Comparison of ENCODE assay signal across 8 cellular contexts in genomic region chr16:68289621-68290329, GRCh38. TPM values are rescaled to one million over a fixed set of nuclear protein-coding genes. Genes with fewer than 3 reads are reported as not detected.
DNase-seq lines count a peak whose midpoint lies in the region; ATAC-seq lines count a peak whose summit lies in the region.

No MANE protein-coding gene starts in this region.

- no peaks in the 10 kb centered on the region for H3K27me3 ChIP-seq in mesenchymal stem cell (ENCODE audit: control insufficient read depth in 1 of 2, insufficient read depth in 1 of 2, low read length in 2 of 2)

- no peak overlapping the region for H3K4ac ChIP-seq in mesenchymal stem cell (ENCODE audit: low read depth in 1 of 2, low read length in 2 of 2)

- POLR2A ChIA-PET in activated CD8-positive, alpha-beta T cell treated with anti-CD3 and anti-CD28 coated beads, Interleukin-2, amount 10 ng/mL, durations not matched to agents 7 days and 5 days (lab: Charles Lee): interaction anchor here (0.6 to 2.6 kb wide), 10 partner anchors 10 to 205 kb away, joined by 3 to 13 read pairs (median 5); partner anchors contain the start of genes NFATC3, PRMT7, SLC7A6 and SLC7A6OS

- peaks cover 76% of the 10 kb centered on the region for H3K36me3 Mint-ChIP-seq in activated CD8-positive, alpha-beta T cell treated with anti-CD3 and anti-CD28 coated beads, Interleukin-2, amount 10 ng/mL, durations not matched to agents 7 days and 5 days (ENCODE audit: low read depth)
- peaks cover 40% of the 10 kb centered on the region for H3K36me3 Mint-ChIP-seq in memory B cell

- no peak overlapping the region for H2BK15ac ChIP-seq in mesenchymal stem cell (ENCODE audit: low read depth, poor library complexity, severe bottlenecking)

- no peak overlapping the region for H2AK5ac ChIP-seq in mesenchymal stem cell (ENCODE audit: low read length, severe bottlenecking)

- DNase-seq in A172 (ENCODE audit: low spot score): peak; percentile 58
- peak; percentile 74 for DNase-seq in activated CD8-positive, alpha-beta T cell treated with anti-CD3 and anti-CD28 coated beads, Interleukin-2, amount 10 ng/mL, durations not matched to agents 7 days and 5 days
- DNase-seq in memory B cell (ENCODE audit: low spot score in 2 of 2): peak; percentile 67 to 72
- DNase-seq in hypothalamus (lab: John Stamatoyannopoulos, UW): no peak
- no peak for DNase-seq in NCI-H187 treated with DMSO at 0.1 percent for 48 hours (lab: John Stamatoyannopoulos, UW)
- DNase-seq in mesenchymal stem cell: no peak

- 86% methylated on average over 3 of the region's 4 CpGs for WGBS in mesenchymal stem cell

- H3K27ac ChIP-seq in mesenchymal stem cell (ENCODE audit: low read length, poor library complexity, severe bottlenecking): no peak overlapping the region

- no peak overlapping the region for H4K91ac ChIP-seq in mesenchymal stem cell (ENCODE audit: low read length)

- no peak overlapping the region for H3K14ac ChIP-seq in mesenchymal stem cell (ENCODE audit: low read length in 2 of 2)

- no peak overlapping the region for H3K23ac ChIP-seq in mesenchymal stem cell (ENCODE audit: low read length in 2 of 2)

- no peaks in the 10 kb centered on the region for H3K9me3 ChIP-seq in mesenchymal stem cell (ENCODE audit: control insufficient read depth, low read length)

- peak overlapping the region; percentile 84 for H3K27ac Mint-ChIP-seq in activated CD8-positive, alpha-beta T cell treated with anti-CD3 and anti-CD28 coated beads, Interleukin-2, amount 10 ng/mL, durations not matched to agents 7 days and 5 days
- peak overlapping the region; percentile 87 for H3K27ac Mint-ChIP-seq in memory B cell

- peaks cover 56% of the 10 kb centered on the region for H3K79me1 ChIP-seq in mesenchymal stem cell (replicated peaks; ENCODE audit: low read length, poor library complexity, severe bottlenecking)

- no peak overlapping the region for H2BK5ac ChIP-seq in mesenchymal stem cell (ENCODE audit: low read depth, low read length, poor library complexity, severe bottlenecking)

- peaks cover 53 to 65% of the 10 kb centered on the region in 2 experiments for H3K36me3 ChIP-seq in mesenchymal stem cell (ENCODE audit: control insufficient read depth in 1 of 2, insufficient read depth in 2 of 2, low read depth in 1 of 2, low read length in 2 of 2)

- H3K27me3 Mint-ChIP-seq in activated CD8-positive, alpha-beta T cell treated with anti-CD3 and anti-CD28 coated beads, Interleukin-2, amount 10 ng/mL, durations not matched to agents 7 days and 5 days (ENCODE audit: low read depth): no peaks in the 10 kb centered on the region
- no peaks in the 10 kb centered on the region for H3K27me3 Mint-ChIP-seq in memory B cell

- no peak overlapping the region for H3K9ac ChIP-seq in mesenchymal stem cell (ENCODE audit: low read length)

- H3K4me1 ChIP-seq in mesenchymal stem cell (ENCODE audit: control insufficient read depth, insufficient read depth, low read depth, low read length): peaks cover 8% of the 10 kb centered on the region

- H2AFZ ChIP-seq in mesenchymal stem cell (ENCODE audit: low read depth, low read length): no peak overlapping the region

- H3K4me3 ChIP-seq in mesenchymal stem cell (ENCODE audit: insufficient read depth in 1 of 2, low read depth in 1 of 2, low read length in 2 of 2): no peak overlapping the region

- ATAC-seq in GM19035 (IDR thresholded peaks at IDR 0.05; ENCODE audit: unreplicated experiment): peak; percentile 79
- peak; percentile 85 for ATAC-seq in HG03342 (IDR thresholded peaks at IDR 0.05; ENCODE audit: unreplicated experiment)
- ATAC-seq in activated CD8-positive, alpha-beta T cell treated with anti-CD3 and anti-CD28 coated beads, Interleukin-2, amount 10 ng/mL, durations not matched to agents 7 days and 5 days: peak; percentile 74
- ATAC-seq in memory B cell (ENCODE audit: low read depth): peak; percentile 85

- no peak overlapping the region for H2BK120ac ChIP-seq in mesenchymal stem cell (ENCODE audit: low read depth, low read length)

- no peak overlapping the region for H2BK12ac ChIP-seq in mesenchymal stem cell (ENCODE audit: low read length in 2 of 2)

- peaks cover 83% of the 10 kb centered on the region for H3K4me1 Mint-ChIP-seq in activated CD8-positive, alpha-beta T cell treated with anti-CD3 and anti-CD28 coated beads, Interleukin-2, amount 10 ng/mL, durations not matched to agents 7 days and 5 days (ENCODE audit: low read depth)
- peaks cover 48% of the 10 kb centered on the region for H3K4me1 Mint-ChIP-seq in memory B cell

- H3K9me3 Mint-ChIP-seq in activated CD8-positive, alpha-beta T cell treated with anti-CD3 and anti-CD28 coated beads, Interleukin-2, amount 10 ng/mL, durations not matched to agents 7 days and 5 days (ENCODE audit: insufficient read depth): no peaks in the 10 kb centered on the region
- H3K9me3 Mint-ChIP-seq in memory B cell: no peaks in the 10 kb centered on the region

- peak overlapping the region; percentile 30 for H3K4me3 Mint-ChIP-seq in activated CD8-positive, alpha-beta T cell treated with anti-CD3 and anti-CD28 coated beads, Interleukin-2, amount 10 ng/mL, durations not matched to agents 7 days and 5 days
- peak overlapping the region; percentile 52 for H3K4me3 Mint-ChIP-seq in memory B cell

- no peak overlapping the region for H3K4me2 ChIP-seq in mesenchymal stem cell (ENCODE audit: low read length, poor library complexity, severe bottlenecking)

- CTCF ChIA-PET in activated CD8-positive, alpha-beta T cell treated with anti-CD3 and anti-CD28 coated beads, Interleukin-2, amount 10 ng/mL, durations not matched to agents 7 days and 5 days (lab: Charles Lee): interaction anchor here (0.6 to 15.7 kb wide), 14 partner anchors 10 to 67 kb away, joined by 3 to 346 read pairs (median 6); partner anchors contain the start of genes PRMT7, SLC7A6 and SLC7A6OS

- H3K18ac ChIP-seq in mesenchymal stem cell (ENCODE audit: low read depth in 1 of 2, low read length in 2 of 2): no peak overlapping the region

- H4K8ac ChIP-seq in mesenchymal stem cell (ENCODE audit: low read length): no peak overlapping the region

RNA-seq across cellular contexts. Expression of gene SLC7A6OS, which starts 21.0 kb away (rescaled TPM):
- total RNA-seq in A172 (2014; rRNA removed; shearing (Covaris generic)): 19.0 and 23.9 TPM in 2 replicates
- total RNA-seq in activated CD8-positive, alpha-beta T cell treated with anti-CD3 and anti-CD28 coated beads, Interleukin-2, amount 10 ng/mL, durations not matched to agents 7 days and 5 days: 10 to 100 TPM; 26.3 to 30.7 TPM
- polyA plus RNA-seq in mesenchymal stem cell (2013, experiment 1 of 2): 7.0 TPM
- 7.0 TPM for polyA plus RNA-seq in mesenchymal stem cell (2013, experiment 2 of 2)

RNA-seq across cellular contexts. Expression of gene PRMT7, which starts 21.0 kb away (rescaled TPM):
- 40.2 and 44.6 TPM in 2 replicates for total RNA-seq in A172 (2014; rRNA removed; shearing (Covaris generic))
- 10 to 100 TPM; 70.4 to 73.2 TPM for total RNA-seq in activated CD8-positive, alpha-beta T cell treated with anti-CD3 and anti-CD28 coated beads, Interleukin-2, amount 10 ng/mL, durations not matched to agents 7 days and 5 days
- polyA plus RNA-seq in mesenchymal stem cell (2013, experiment 1 of 2): 14.6 TPM
- polyA plus RNA-seq in mesenchymal stem cell (2013, experiment 2 of 2): 14.7 TPM

RNA-seq across cellular contexts. Expression of gene SLC7A6, which starts 25.4 kb away (rescaled TPM):
- 8.0 and 16.4 TPM in 2 replicates for total RNA-seq in A172 (2014; rRNA removed; shearing (Covaris generic))
- 10 to 100 TPM; 84.1 to 85.0 TPM for total RNA-seq in activated CD8-positive, alpha-beta T cell treated with anti-CD3 and anti-CD28 coated beads, Interleukin-2, amount 10 ng/mL, durations not matched to agents 7 days and 5 days
- 27.0 TPM for polyA plus RNA-seq in mesenchymal stem cell (2013, experiment 1 of 2)
- polyA plus RNA-seq in mesenchymal stem cell (2013, experiment 2 of 2): 34.1 TPM

RNA-seq across cellular contexts. Expression of gene PLA2G15, which starts 44.6 kb away (rescaled TPM):
- total RNA-seq in A172 (2014; rRNA removed; shearing (Covaris generic)): 27.7 and 35.1 TPM in 2 replicates
- total RNA-seq in activated CD8-positive, alpha-beta T cell treated with anti-CD3 and anti-CD28 coated beads, Interleukin-2, amount 10 ng/mL, durations not matched to agents 7 days and 5 days: 1 to 10 TPM; 8.6 to 9.4 TPM
- polyA plus RNA-seq in mesenchymal stem cell (2013, experiment 1 of 2): 26.1 TPM
- 25.9 TPM for polyA plus RNA-seq in mesenchymal stem cell (2013, experiment 2 of 2)

RNA-seq across cellular contexts. Expression of gene ESRP2, which starts 53.8 kb away (rescaled TPM):
- 0.45 TPM in 1 of 2 replicates, not detected in the other for total RNA-seq in A172 (2014; rRNA removed; shearing (Covaris generic))
- total RNA-seq in activated CD8-positive, alpha-beta T cell treated with anti-CD3 and anti-CD28 coated beads, Interleukin-2, amount 10 ng/mL, durations not matched to agents 7 days and 5 days: under 1 TPM in 1 of 2 experiments, not detected in 1; 0.18 TPM
- polyA plus RNA-seq in mesenchymal stem cell (2013, experiment 1 of 2): 0.04 TPM
- 0.03 TPM for polyA plus RNA-seq in mesenchymal stem cell (2013, experiment 2 of 2)

Comparison
In these comparisons a context has a peak if more than half of its experiments do, and no peak if none do; other contexts are left out.
1. DNase-seq: peak in A172 (single experiment), activated CD8-positive, alpha-beta T cell treated with anti-CD3 and anti-CD28 coated beads, Interleukin-2, amount 10 ng/mL, durations not matched to agents 7 days and 5 days (single experiment) and memory B cell (2 of 2); none in hypothalamus (0 of 51), NCI-H187 treated with DMSO at 0.1 percent for 48 hours (single experiment) and mesenchymal stem cell (single experiment).
2. Peak in every context shown above with its lines, with median percentiles within 50 percentile points of each other: ATAC-seq.